In genomic region chr3:15356651-15357061, GRCh38 we compare ENCODE assay signal across 1 cellular context.
TF ChIP-seq lines count a peak whose summit lies in the region.

No MANE protein-coding gene starts in this region.

TF ChIP-seq in H1, 55 proteins besides CTCF, POLR2A, EP300 and RAD21:
- TF ChIP-seq HDAC2 (IDR thresholded peaks at IDR 0.05; ENCODE audit: borderline replicate concordance in 1 of 2, low read depth in 2 of 2, low read length in 2 of 2) = peak in 1 of 2 experiments; percentile 61; a peak in 1 of 4 replicates
- TF ChIP-seq NANOG (IDR thresholded peaks at IDR 0.05; ENCODE audit: insufficient read depth, low read depth, low read length, poor library complexity, severe bottlenecking) = peak; percentile 7
- TF ChIP-seq TCF12 (IDR thresholded peaks at IDR 0.05; ENCODE audit: low read depth, low read length) = 0 out of 2 replicates have a peak, but pooled peaks have one; percentile 76
